ENCODE assay signal across 35 cellular contexts in genomic region chr7:101510297-101510696, GRCh38.
"Had no signal": no experiment of that assay in that cellular context is flagged by ENCODE, and none has a peak within 500 bp of the region (broad histone marks: within the 10 kb centered on the region; RNA-seq: fewer than 3 reads in every experiment).

No MANE protein-coding gene starts in this region.

- H3K27me3 ChIP-seq: MG63 had no signal

- H3K4me3 ChIP-seq: MG63 had no signal

- H3K36me3 ChIP-seq: MG63 had no signal

- H3K9ac ChIP-seq: KMS-11 had no signal

- H3K27ac ChIP-seq: KMS-11 had no signal

- DNase-seq: Karpas-422, Kasumi-1, MG63, MM.1S, MV-4-11, NCI-H1048, NCI-H1092, NCI-H1092 treated with DMSO at 0.1 percent for 48 hours, NCI-H1105, NCI-H1105 treated with DMSO at 0.1 percent for 48 hours, NCI-H1417, NCI-H1417 treated with DMSO at 0.1 percent for 48 hours, NCI-H1436, NCI-H1436 treated with DMSO at 0.1 percent for 48 hours, NCI-H146, NCI-H1694, NCI-H1694 treated with DMSO at 0.1 percent for 48 hours, NCI-H187, NCI-H187 treated with DMSO at 0.1 percent for 48 hours, NCI-H1930, NCI-H2029, NCI-H2029 treated with DMSO at 0.1 percent for 48 hours, NCI-H2081, NCI-H2081 treated with DMSO at 0.1 percent for 48 hours, NCI-H2107, NCI-H2171, NCI-H2171 treated with DMSO at 0.1 percent for 48 hours, NCI-H2227 treated with DMSO at 0.1 percent for 48 hours, NCI-H226, NCI-H345, NCI-H446, NCI-H446 treated with DMSO at 0.1 percent for 48 hours, NCI-H510A, NCI-H510A treated with DMSO at 0.1 percent for 48 hours had no signal

- H3K9me3 ChIP-seq: MG63 had no signal

- H3K4me2 ChIP-seq: KMS-11 had no signal
